In the genomic region with DNA sequence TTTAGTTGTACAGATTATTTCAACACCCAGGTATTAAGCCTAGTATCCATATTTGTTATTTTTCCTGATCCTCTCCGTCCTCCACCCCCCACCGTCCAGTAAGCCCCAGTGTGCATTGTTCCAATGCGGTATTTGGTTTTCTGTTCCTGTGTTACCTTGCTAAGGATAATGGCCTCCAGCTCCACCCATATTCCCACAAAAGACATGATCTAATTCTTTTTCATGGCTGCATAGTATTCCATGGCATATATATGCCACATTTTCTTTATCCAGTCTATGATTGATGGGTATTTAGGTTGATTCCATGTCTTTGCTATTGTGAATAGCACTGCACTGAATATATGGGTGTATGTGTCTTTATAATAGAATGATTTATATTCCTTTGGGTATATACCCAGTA, we compare ENCODE assay signal across 29 cellular contexts. TPM values are rescaled to one million over a fixed set of nuclear protein-coding genes. Genes with fewer than 3 reads are reported as not detected.
DNase-seq lines count a peak whose midpoint lies in the region; ATAC-seq, FAIRE-seq and TF ChIP-seq lines count a peak whose summit lies in the region.
"Had no signal": no experiment of that assay in that cellular context is flagged by ENCODE, and none has a peak within 500 bp of the region (broad histone marks: within the 10 kb centered on the region; RNA-seq: fewer than 3 reads in every experiment).

No MANE protein-coding gene starts in this region.

- 90% methylated on average over 3 of the region's 3 CpGs; no CpG with 5 or more reads in 1 of the 2 experiments for WGBS in H1 (ENCODE audit: extremely low coverage in 1 of 2, insufficient coverage in 1 of 2, insufficient read length in 1 of 2, insufficient replicate concordance in 2 of 2, low coverage in 1 of 2, low lambda C conversion rate in 2 of 2, missing lambda C conversion rate in 1 of 2), 2 experiments

- no peak for TF ChIP-seq RAD21 in H1 (IDR thresholded peaks at IDR 0.05 in 1 of 2, conservative IDR thresholded peaks at IDR 0.05 in 1 of 2; ENCODE audit: low read depth in 2 of 2, low read length in 2 of 2)

- H3K9me3 Mint-ChIP-seq in WTC11: peaks cover 15% of the 10 kb centered on the region

- no peak for FAIRE-seq in H1 (lab: Jason Lieb, UNC)
- FAIRE-seq: A204.1, GM12878, GM12892, GM18507 had no signal

- H3K4me2 ChIP-seq in H1 (ENCODE audit: insufficient read depth in 1 of 2, low read depth in 2 of 2, low read length in 2 of 2): no peak overlapping the region
- H3K4me2 ChIP-seq: BLaER1 had no signal

- POLR2A ChIA-PET in HEK293 (lab: Yijun Ruan, JAX) (no interaction called here), WTC11 (lab: Charles Lee) (no interaction called here), H1 (lab: Charles Lee; ENCODE audit: partially characterized antibody) (no interaction called here)

- no peak overlapping the region for H3K4me3 Mint-ChIP-seq in WTC11
- H3K4me3 Mint-ChIP-seq: CD14-positive monocyte; CD4-positive, alpha-beta memory T cell; CD8-positive, alpha-beta memory T cell had no signal

- no peaks in the 10 kb centered on the region for H3K79me1 ChIP-seq in H1 (ENCODE audit: low read depth, low read length)

- CTCF ChIA-PET in HEK293 (lab: Yijun Ruan, JAX): no interaction called here
- CTCF ChIA-PET in WTC11 (lab: Charles Lee): no interaction called here
- CTCF ChIA-PET in H1 (lab: Charles Lee; ENCODE audit: partially characterized antibody): no interaction called here

- no peak for ATAC-seq in WTC11
- ATAC-seq: GM12878 had no signal

- no peak overlapping the region for H3K14ac ChIP-seq in H1 (ENCODE audit: insufficient read length)

- no peak for TF ChIP-seq CTCF in HEK293 (tag by site-specific recombination; IDR thresholded peaks at IDR 0.05)
- no peak for TF ChIP-seq CTCF in WTC11 (IDR thresholded peaks at IDR 0.05)
- TF ChIP-seq CTCF in H1 (IDR thresholded peaks at IDR 0.05; ENCODE audit: control extremely low read depth in 1 of 3, insufficient read depth in 1 of 3, low read depth in 1 of 3, low read length in 3 of 3): no peak

- H3K27me3 ChIP-seq in H1 (replicated peaks in 1 of 4; ENCODE audit: control insufficient read depth in 3 of 4, extremely low read depth in 1 of 4, insufficient read depth in 3 of 4, low read length in 3 of 4): no peaks in the 10 kb centered on the region
- H3K27me3 ChIP-seq: BE2C, BLaER1 had no signal

- TF ChIP-seq EP300 in H1 (IDR thresholded peaks at IDR 0.05; ENCODE audit: borderline replicate concordance in 1 of 2, low read depth in 2 of 2, low read length in 2 of 2): no peak

- no peak overlapping the region for H2BK15ac ChIP-seq in H1 (ENCODE audit: low read length)

- H2AK5ac ChIP-seq in H1 (ENCODE audit: low read depth, low read length): no peak overlapping the region

- no peak overlapping the region for H3K9ac ChIP-seq in H1 (replicated peaks in 1 of 4; ENCODE audit: extremely low read depth in 1 of 4, low read depth in 3 of 4, low read length in 3 of 4)
- H3K9ac ChIP-seq: BLaER1 had no signal

- H3K27ac Mint-ChIP-seq in WTC11: no peak overlapping the region
- H3K27ac Mint-ChIP-seq: CD4-positive, alpha-beta memory T cell; CD4-positive, CD25-positive, alpha-beta regulatory T cell; CD8-positive, alpha-beta memory T cell had no signal

- no peak overlapping the region for H2BK5ac ChIP-seq in H1 (ENCODE audit: low read depth, low read length)

- no peak overlapping the region for H3K4ac ChIP-seq in H1 (replicated peaks; ENCODE audit: insufficient read length, low read depth, low read length)

- no peaks in the 10 kb centered on the region for H4K20me1 ChIP-seq in H1 (replicated peaks in 1 of 2; ENCODE audit: control insufficient read depth in 1 of 2, insufficient read depth in 2 of 2, low read length in 2 of 2)
- H4K20me1 ChIP-seq: BLaER1 had no signal

- H3K4me1 Mint-ChIP-seq in WTC11: peaks cover 6% of the 10 kb centered on the region; the same call in 1 of the 2 replicates
- H3K4me1 Mint-ChIP-seq: CD14-positive monocyte; CD4-positive, alpha-beta memory T cell; CD4-positive, CD25-positive, alpha-beta regulatory T cell; CD8-positive, alpha-beta memory T cell had no signal

- H3K36me3 ChIP-seq in HEK293 (ENCODE audit: control insufficient read depth in 2 of 2, insufficient read depth in 1 of 2, low read length in 2 of 2) (no peaks in the 10 kb centered on the region), H1 (ENCODE audit: control insufficient read depth in 2 of 4, insufficient read depth in 4 of 4, low read length in 3 of 4) (no peaks in the 10 kb centered on the region)
- H3K36me3 ChIP-seq: BE2C, BLaER1 had no signal

- no peak overlapping the region for H3K4me3 ChIP-seq in HEK293 (ENCODE audit: low read depth, low read length)
- H3K4me3 ChIP-seq in H1 (ENCODE audit: extremely low read depth in 1 of 4, insufficient read depth in 2 of 4, low read depth in 3 of 4, low read length in 4 of 4): no peak overlapping the region
- H3K4me3 ChIP-seq: BLaER1, GM12878 had no signal

- H3K36me3 Mint-ChIP-seq in WTC11: no peaks in the 10 kb centered on the region
- H3K36me3 Mint-ChIP-seq: CD14-positive monocyte; CD4-positive, alpha-beta memory T cell; CD4-positive, CD25-positive, alpha-beta regulatory T cell; CD8-positive, alpha-beta memory T cell had no signal

- H3K4me1 ChIP-seq in HEK293 (ENCODE audit: control insufficient read depth, insufficient read depth, low read length) (no peaks in the 10 kb centered on the region), H1 (replicated peaks in 1 of 4; ENCODE audit: control insufficient read depth in 3 of 4, insufficient read depth in 4 of 4, low read length in 3 of 4) (no peaks in the 10 kb centered on the region)
- H3K4me1 ChIP-seq: BE2C, BLaER1 had no signal

- DNase-seq in WTC11 (ENCODE audit: low spot score) (no peak), H1 (ENCODE audit: low read depth in 1 of 2, low spot score in 2 of 2) (no peak), NCI-H2029 (lab: John Stamatoyannopoulos, UW) (no peak), NOMO-1 (lab: John Stamatoyannopoulos, UW; ENCODE audit: unreplicated experiment in 2 of 2) (no peak)
- no peak for DNase-seq in activated CD8-positive, alpha-beta memory T cell treated with anti-CD3 and anti-CD28 coated beads, Interleukin-2, amount 50 U/mL, for 48 hours
- DNase-seq: 8988T; ACHN; BE2C; C1 segment of cervical spinal cord; CD4-positive, alpha-beta memory T cell; CD4-positive, CD25-positive, alpha-beta regulatory T cell; CD8-positive, alpha-beta memory T cell; COR-L47; DMS 273 treated with DMSO at 0.1 percent for 48 hours; DMS153; DMS53; DMS79; DND-41; EL; GDM1 had no signal

- no peak overlapping the region for H3K18ac ChIP-seq in H1 (ENCODE audit: extremely low read depth, low read length)

- H3K23me2 ChIP-seq in H1 (ENCODE audit: low read depth, low read length): no peaks in the 10 kb centered on the region; the same call in 1 of the 2 replicates

- no peaks in the 10 kb centered on the region for H3K27me3 Mint-ChIP-seq in WTC11 (ENCODE audit: low read depth)

- no peak overlapping the region for H3K56ac ChIP-seq in H1 (replicated peaks; ENCODE audit: insufficient read length, low read depth, low read length)

- H3K79me2 ChIP-seq in H1 (ENCODE audit: control insufficient read depth in 1 of 2, insufficient read depth in 2 of 2, low read length in 2 of 2): no peaks in the 10 kb centered on the region

- no peak for TF ChIP-seq POLR2A in H1 (IDR thresholded peaks at IDR 0.05; ENCODE audit: control extremely low read depth in 1 of 2, low read depth in 2 of 2, low read length in 2 of 2)

- H2BK12ac ChIP-seq in H1 (ENCODE audit: low read depth, low read length): no peak overlapping the region

- no peak overlapping the region for H2BK120ac ChIP-seq in H1 (replicated peaks; ENCODE audit: low read depth, low read length)

- no peak overlapping the region for H2AFZ ChIP-seq in H1 (ENCODE audit: low read length)

- H3K27ac ChIP-seq in HEK293 (ENCODE audit: extremely low read depth, low read depth, low read length): no peak overlapping the region
- no peak overlapping the region for H3K27ac ChIP-seq in H1 (ENCODE audit: low read depth, low read length)
- H3K27ac ChIP-seq: BLaER1 had no signal

- H2BK20ac ChIP-seq in H1 (ENCODE audit: low read length): no peak overlapping the region

- H3K23ac ChIP-seq in H1 (ENCODE audit: insufficient read length): no peak overlapping the region

- no peak overlapping the region for H4K5ac ChIP-seq in H1 (ENCODE audit: insufficient read length, low read depth, low read length)

- H4K91ac ChIP-seq in H1 (replicated peaks; ENCODE audit: insufficient read length, low read length): no peak overlapping the region

- no peak overlapping the region for H4K8ac ChIP-seq in H1 (ENCODE audit: extremely low read depth, insufficient read depth, low read length)

- H3K9me3 ChIP-seq in HEK293 (ENCODE audit: control insufficient read depth, insufficient read depth, low read depth, low read length) (no peaks in the 10 kb centered on the region), H1 (ENCODE audit: insufficient read depth in 2 of 2, low read depth in 1 of 2, low read length in 1 of 2) (0 out of 4 replicates have a peak, but pooled peaks cover 0 to 4% of the 10 kb centered on the region in 2 experiments)
- H3K9me3 ChIP-seq: BE2C had no signal

TF ChIP-seq in HEK293, 187 proteins besides CTCF, POLR2A, EP300 and RAD21 (continues in another document):
- no peak for TF ChIP-seq WT1 (tag by site-specific recombination; IDR thresholded peaks at IDR 0.05)

TF ChIP-seq in WTC11, 78 proteins besides CTCF, POLR2A, EP300 and RAD21:
- TF ChIP-seq NR1H2 (CRISPR knock-in tag; IDR thresholded peaks at IDR 0.05) (no peak), GTF2I (CRISPR knock-in tag; conservative IDR thresholded peaks at IDR 0.05) (0 out of 2 replicates have a peak, but pooled peaks have one; percentile 26)

TF ChIP-seq in H1, 55 proteins besides CTCF, POLR2A, EP300 and RAD21 (continues in another document):
- no peak for TF ChIP-seq TAF7 (optimal IDR thresholded peaks at IDR 0.05; ENCODE audit: borderline replicate concordance, low read depth, low read length)

RNA-seq across cellular contexts. Expression of gene LNX1, which starts 22.1 kb away (rescaled TPM):
- 4.3 to 5.9 TPM (median 4.5 TPM) in 3 replicates for total RNA-seq in WTC11 (2021)
- total RNA-seq in H1 (2021; fragmentation: NEBNext Ultra II Directional; extraction: Animal tissue kit (Norgen Biotek cat#: 25700)): 3.1 and 3.8 TPM in 2 replicates
- 2.7 TPM in 2 replicates for polyA plus RNA-seq in H1 (2011; rRNA removed)
- polyA plus RNA-seq in H1 (2011; cell fraction: cytosol; rRNA removed): 3.3 TPM
- 7.2 TPM for polyA plus RNA-seq in H1 (2011; cell fraction: nucleus; rRNA removed)
- 2.1 to 3.7 TPM (median 3.1 TPM) in 4 replicates for polyA plus RNA-seq in H1 (2012, experiment 1 of 2)
- polyA plus RNA-seq in H1 (2012, experiment 2 of 2): 1.2 TPM
- polyA plus RNA-seq in H1 (2013, experiment 1 of 2): 2.9 TPM
- 3.0 TPM for polyA plus RNA-seq in H1 (2013, experiment 2 of 2)
- polyA minus RNA-seq in H1 (2011; rRNA and poly(A)+ RNA removed): 11.0 and 15.6 TPM in 2 replicates
- polyA minus RNA-seq in H1 (2011; cell fraction: cytosol; rRNA and poly(A)+ RNA removed): 4.8 TPM
- 12.8 TPM for polyA minus RNA-seq in H1 (2011; cell fraction: nucleus; rRNA and poly(A)+ RNA removed)
- total RNA-seq: A673; CD4-positive, alpha-beta memory T cell; CD4-positive, CD25-positive, alpha-beta regulatory T cell; CD8-positive, alpha-beta memory T cell; G401 had no signal
